Comparison of ENCODE assay signal across 8 cellular contexts in genomic region chr3:157135671-157136396, GRCh38. TPM values are rescaled to one million over a fixed set of nuclear protein-coding genes. Genes with fewer than 3 reads are reported as not detected.
A peak's percentile ranks its signal among the peaks of the same experiment; 100 is the strongest.
DNase-seq lines count a peak whose midpoint lies in the region; ATAC-seq, FAIRE-seq and TF ChIP-seq lines count a peak whose summit lies in the region.

No MANE protein-coding gene starts in this region.

- no peak overlapping the region for H3K4me3 ChIP-seq in Peyer's patch
- no peak overlapping the region for H3K4me3 ChIP-seq in fibroblast of villous mesenchyme (ENCODE audit: low read depth, low read length)
- no peak overlapping the region for H3K4me3 ChIP-seq in pancreas

- H3K4me1 ChIP-seq in Peyer's patch: peaks cover 3 to 35% (median 10%) of the 10 kb centered on the region in 4 donors
- peaks cover 44 to 54% (median 52%) of the 10 kb centered on the region in 3 donors for H3K4me1 ChIP-seq in pancreas

- ATAC-seq in pancreas (peak; percentile 32 to 55 (median 48)), HG02852 (IDR thresholded peaks at IDR 0.05; ENCODE audit: unreplicated experiment) (no peak)

- H3K27me3 ChIP-seq in Peyer's patch (no peaks in the 10 kb centered on the region), pancreas (no peaks in the 10 kb centered on the region)

- H3K27ac ChIP-seq in C4-2B (peak overlapping the region; percentile 14; the same call in 1 of the 2 replicates), Peyer's patch (peak overlapping the region in 3 of 4 donors; percentile 27 to 91 (median 84)), pancreas (peak overlapping the region; percentile 42 to 80 (median 56))

- H3K36me3 ChIP-seq in Peyer's patch (peaks cover 0 to 9% (median 0%) of the 10 kb centered on the region in 3 donors), pancreas (no peaks in the 10 kb centered on the region)

- intact Hi-C loops in pancreas (cut with DNase I): loop anchor here in 2 of 3 donors (5.0 to 10.0 kb wide), 4 partner anchors 49 to 601 kb away; partner anchors contain the start of gene TIPARP (in 1 of the 2)

- H3K9me3 ChIP-seq in Peyer's patch: no peaks in the 10 kb centered on the region
- H3K9me3 ChIP-seq in pancreas: no peaks in the 10 kb centered on the region

- no peak for TF ChIP-seq POLR2A in Peyer's patch (IDR thresholded peaks at IDR 0.05)

- no peak for FAIRE-seq in pancreas (lab: Jason Lieb, UNC)

- peak in 1 of 3 donors; percentile 48 for DNase-seq in Peyer's patch
- peak; percentile 62 for DNase-seq in fibroblast of villous mesenchyme (ENCODE audit: low read depth)
- peak in 2 of 6 donors; percentile 47 to 52 for DNase-seq in pancreas
- no peak for DNase-seq in stimulated activated CD4-positive, alpha-beta T cell treated with anti-CD3 and anti-CD28 coated beads, Interleukin-4, amount 100 ng/mL, for 24 hours
- DNase-seq in NCI-H146 (lab: John Stamatoyannopoulos, UW): no peak
- DNase-seq in ureter (ENCODE audit: low spot score): no peak

- 18 to 20% methylated on average over 5 of the region's 5 CpGs for whole genome bisulfite sequencing in pancreas, 2 donors

- TF ChIP-seq CTCF in C4-2B (conservative IDR thresholded peaks at IDR 0.05): no peak
- TF ChIP-seq CTCF in Peyer's patch (IDR thresholded peaks at IDR 0.05): peak in 2 of 6 experiments; percentile 13 to 47
- TF ChIP-seq CTCF in fibroblast of villous mesenchyme (IDR thresholded peaks at IDR 0.05; ENCODE audit: insufficient read depth, low read depth, low read length): peak; percentile 32
- TF ChIP-seq CTCF in pancreas (IDR thresholded peaks at IDR 0.05): no peak

RNA-seq across cellular contexts. Expression of gene CCNL1, which starts 24.1 kb away (rescaled TPM):
- total RNA-seq in Peyer's patch (100 to 1,000 TPM; 309 to 477 (median 414) TPM), fibroblast of villous mesenchyme (108 and 175 TPM in 2 replicates), pancreas (10 to 100 TPM; 30.2 to 77.9 (median 40.3) TPM), ureter (172 TPM)
- polyA plus RNA-seq in pancreas: 100 to 1,000 TPM in 1 of 2 donors, 10 to 100 TPM in 1; 67.9 to 149 TPM

Comparison
In these comparisons a context has a peak if more than half of its experiments do, and no peak if none do; other contexts are left out.
1. H3K27ac ChIP-seq: peak in every context shown above with its lines; median percentile 84 in Peyer's patch; 56 in pancreas; 14 in C4-2B.